10 cellular contexts compared by ENCODE assay signal in the genomic region with DNA sequence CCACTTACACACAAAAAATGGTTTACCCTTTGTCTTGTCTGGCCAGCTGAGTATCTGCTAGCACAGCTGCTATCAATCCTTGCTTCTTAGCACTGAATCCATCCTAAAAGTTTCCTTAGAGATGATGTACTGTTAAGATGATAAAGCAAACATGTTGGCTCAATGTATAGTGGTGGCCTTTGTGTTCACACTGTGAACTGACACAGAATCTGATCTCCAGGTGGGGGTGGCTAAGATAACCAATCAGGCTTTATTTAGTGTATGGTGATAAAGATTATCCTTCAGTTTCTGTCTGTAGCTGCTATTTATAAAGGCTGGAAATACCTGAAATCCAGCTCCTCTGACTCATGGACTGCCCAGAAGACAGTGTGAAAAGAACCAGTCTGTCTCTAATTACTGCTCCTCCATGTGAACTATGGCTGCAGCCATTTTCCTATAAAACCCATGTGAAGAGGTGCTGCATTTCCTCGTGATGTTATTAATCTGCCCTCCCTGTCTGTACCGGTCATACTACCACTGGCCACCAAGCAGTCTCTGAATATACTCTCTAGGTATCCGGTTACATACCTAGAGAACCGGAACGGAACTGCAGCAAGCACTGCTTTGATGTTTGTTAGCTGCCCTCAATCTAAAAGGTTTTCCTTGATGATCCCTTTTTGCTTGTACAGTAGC.
DNase-seq lines count a peak whose midpoint lies in the region; ATAC-seq, FAIRE-seq and TF ChIP-seq lines count a peak whose summit lies in the region.
"Had no signal": no experiment of that assay in that cellular context is flagged by ENCODE, and none has a peak within 500 bp of the region (broad histone marks: within the 10 kb centered on the region; RNA-seq: fewer than 3 reads in every experiment).

No MANE protein-coding gene starts in this region.

- H3K27me3 Mint-ChIP-seq in CD8-positive, alpha-beta memory T cell, result peaks cover 5 to 14% of the 10 kb centered on the region in 2 donors

- DNase-seq in NCI-H2107 treated with DMSO at 0.1 percent for 48 hours (lab: John Stamatoyannopoulos, UW; ENCODE audit: unreplicated experiment) (peak; percentile 74), NCI-H2107 (lab: John Stamatoyannopoulos, UW) (no peak), RWPE2 (ENCODE audit: low spot score) (no peak), foreskin keratinocyte (peak in 1 of 2 donors; percentile 64), tibial artery (no peak), small intestine (no peak), anterior cingulate cortex (lab: John Stamatoyannopoulos, UW) (no peak)
- no peak for DNase-seq in CD8-positive, alpha-beta memory T cell
- DNase-seq: activated T-cell treated with anti-CD3 and anti-CD28 coated beads, Interleukin-2, amount 50 U/mL, for 1 hour had no signal

- POLR2A ChIA-PET in CD8-positive, alpha-beta memory T cell (lab: Charles Lee), result no interaction called here

- H3K9me3 ChIP-seq in RWPE2 (ENCODE audit: severe bottlenecking) (no peaks in the 10 kb centered on the region), tibial artery (no peaks in the 10 kb centered on the region), small intestine (ENCODE audit: control insufficient read depth, low read depth) (no peaks in the 10 kb centered on the region)
- H3K9me3 ChIP-seq in CD8-positive, alpha-beta memory T cell (ENCODE audit: low read length), result no peaks in the 10 kb centered on the region

- no peaks in the 10 kb centered on the region for H3K9me3 Mint-ChIP-seq in CD8-positive, alpha-beta memory T cell

- H3K36me3 Mint-ChIP-seq in CD8-positive, alpha-beta memory T cell, result no peaks in the 10 kb centered on the region

- TF ChIP-seq CTCF in RWPE2 (IDR thresholded peaks at IDR 0.05; ENCODE audit: poor library complexity, severe bottlenecking), result no peak
- TF ChIP-seq CTCF in foreskin keratinocyte (conservative IDR thresholded peaks at IDR 0.05), result no peak
- no peak for TF ChIP-seq CTCF in tibial artery (IDR thresholded peaks at IDR 0.05)

- ATAC-seq in RWPE2 (ENCODE audit: low read depth), result peak; percentile 67
- ATAC-seq in foreskin keratinocyte, result peak; percentile 83

- WGBS in small intestine, 3 donors, result 47 to 66% (median 62%) methylated on average over 5 of the region's 5 CpGs

- H3K27ac ChIP-seq in RWPE2 (ENCODE audit: poor library complexity, severe bottlenecking) (no peak overlapping the region), foreskin keratinocyte (peak overlapping the region; percentile 14), tibial artery (peak overlapping the region; percentile 52 to 56), small intestine (ENCODE audit: low read depth in 1 of 2, low read length in 1 of 2) (no peak overlapping the region)
- H3K27ac ChIP-seq in CD8-positive, alpha-beta memory T cell (ENCODE audit: low read depth, low read length), result no peak overlapping the region

- no peaks in the 10 kb centered on the region for H3K27me3 ChIP-seq in RWPE2 (ENCODE audit: insufficient read depth, poor library complexity, severe bottlenecking)
- H3K27me3 ChIP-seq in foreskin keratinocyte, result no peaks in the 10 kb centered on the region
- H3K27me3 ChIP-seq in tibial artery, result no peaks in the 10 kb centered on the region
- no peaks in the 10 kb centered on the region for H3K27me3 ChIP-seq in small intestine (ENCODE audit: control insufficient read depth in 2 of 2, insufficient read depth in 2 of 2, low read length in 2 of 2)
- no peaks in the 10 kb centered on the region for H3K27me3 ChIP-seq in CD8-positive, alpha-beta memory T cell (ENCODE audit: insufficient read depth, low read length, poor library complexity, severe bottlenecking)

- H3K4me3 ChIP-seq in RWPE2 (ENCODE audit: severe bottlenecking) (no peak overlapping the region), tibial artery (no peak overlapping the region), small intestine (ENCODE audit: low read depth in 1 of 2, low read length in 2 of 2) (no peak overlapping the region)
- H3K4me3 ChIP-seq in CD8-positive, alpha-beta memory T cell (ENCODE audit: low read length), result no peak overlapping the region

- FAIRE-seq in small intestine (lab: Jason Lieb, UNC), result no peak
- FAIRE-seq: endothelial cell of umbilical vein had no signal

- CTCF ChIA-PET in CD8-positive, alpha-beta memory T cell (lab: Charles Lee), result no interaction called here

- no peak overlapping the region for H3K27ac Mint-ChIP-seq in CD8-positive, alpha-beta memory T cell

- H3K4me1 ChIP-seq in RWPE2 (ENCODE audit: insufficient read depth, poor library complexity, severe bottlenecking) (no peaks in the 10 kb centered on the region), foreskin keratinocyte (no peaks in the 10 kb centered on the region), tibial artery (peaks cover 0 to 67% (median 17%) of the 10 kb centered on the region in 4 donors), small intestine (ENCODE audit: control insufficient read depth in 2 of 2, insufficient read depth in 1 of 2, low read depth in 1 of 2, low read length in 1 of 2) (no peaks in the 10 kb centered on the region)
- no peaks in the 10 kb centered on the region for H3K4me1 ChIP-seq in CD8-positive, alpha-beta memory T cell (ENCODE audit: insufficient read depth, low read length)

- intact Hi-C loops in tibial artery (cut with DNase I; ENCODE audit: low total_unique reads), result no loop called here

- no peak overlapping the region for H3K4me3 Mint-ChIP-seq in CD8-positive, alpha-beta memory T cell

- H3K36me3 ChIP-seq in RWPE2 (ENCODE audit: low read depth), result no peaks in the 10 kb centered on the region
- no peaks in the 10 kb centered on the region for H3K36me3 ChIP-seq in tibial artery
- no peaks in the 10 kb centered on the region for H3K36me3 ChIP-seq in small intestine (ENCODE audit: control insufficient read depth in 2 of 2, insufficient read depth in 2 of 2, low read length in 2 of 2)
- H3K36me3 ChIP-seq in CD8-positive, alpha-beta memory T cell (ENCODE audit: insufficient read depth, low read length), result no peaks in the 10 kb centered on the region

- H3K4me1 Mint-ChIP-seq in CD8-positive, alpha-beta memory T cell, result no peaks in the 10 kb centered on the region

Comparison
In these comparisons a context has a peak if more than half of its experiments do, and no peak if none do; other contexts are left out.
1. H3K27ac ChIP-seq: peak in foreskin keratinocyte (single experiment) and tibial artery (2 of 2); none in RWPE2 (single experiment), small intestine (0 of 2) and CD8-positive, alpha-beta memory T cell (single experiment).